In the genomic region with DNA sequence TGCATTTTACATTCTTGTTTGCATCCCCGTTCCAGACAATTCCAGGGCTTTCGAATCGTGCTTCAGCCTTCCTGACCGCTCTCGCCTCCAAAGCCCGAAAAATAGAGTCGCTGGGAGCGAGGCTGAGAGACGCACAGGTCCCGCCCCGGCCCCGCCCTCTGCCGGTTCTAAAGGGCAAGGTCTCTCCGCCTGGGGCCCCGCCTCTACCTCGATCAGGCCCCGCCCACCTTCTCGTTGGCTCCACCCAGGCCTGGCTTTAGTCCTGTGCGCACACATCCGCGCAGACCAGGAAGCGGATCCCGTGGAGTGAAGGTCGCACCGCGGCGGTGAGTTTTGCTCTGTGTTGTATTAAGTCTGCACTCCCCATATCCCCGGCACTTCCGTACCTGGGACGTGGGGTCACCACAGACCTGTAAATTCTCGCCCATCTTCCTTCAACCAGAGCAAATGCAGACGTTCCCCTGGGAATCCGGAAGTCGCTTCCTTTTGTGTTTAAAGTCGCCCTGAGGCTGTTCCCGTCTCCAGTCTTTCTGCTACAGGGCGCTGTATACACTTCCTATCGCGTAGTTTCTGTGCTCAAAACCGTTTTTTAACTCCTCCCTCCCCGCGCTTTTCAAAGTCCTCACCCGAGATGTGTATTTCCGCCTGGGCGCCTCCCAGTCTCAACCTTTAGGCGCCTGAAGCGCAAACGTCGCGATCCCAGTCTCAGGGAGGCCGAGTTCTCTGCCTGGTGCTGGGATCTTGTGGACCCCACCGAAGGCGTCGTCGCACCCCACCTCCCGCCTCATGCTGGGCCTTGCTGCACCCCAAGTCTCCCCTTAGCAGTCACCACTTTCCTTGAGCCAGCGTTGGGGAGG, we compare ENCODE assay signal across 1 cellular context.
TF ChIP-seq lines count a peak whose summit lies in the region.

A gene (plus strand): TSS at position 283 of the 857 bp plus-strand sequence. CDS start 3,861 bp downstream, outside the sequence.

TF ChIP-seq in K562, 482 proteins besides CTCF, POLR2A, EP300 and RAD21 (continued from another document and continues in another):
- TF ChIP-seq, protein P1, sequence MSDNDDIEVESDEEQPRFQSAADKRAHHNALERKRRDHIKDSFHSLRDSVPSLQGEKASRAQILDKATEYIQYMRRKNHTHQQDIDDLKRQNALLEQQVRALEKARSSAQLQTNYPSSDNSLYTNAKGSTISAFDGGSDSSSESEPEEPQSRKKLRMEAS (CRISPR knock-in tag; IDR thresholded peaks at IDR 0.05), result peak; percentile 73
- TF ChIP-seq ZNF384 (IDR thresholded peaks at IDR 0.05; ENCODE audit: low read depth, low read length) (no peak), ZSCAN29 (IDR thresholded peaks at IDR 0.05) (peak; percentile 59; the same call in 1 of the 2 replicates), TOE1 (IDR thresholded peaks at IDR 0.05; ENCODE audit: borderline replicate concordance) (peak; percentile 61; the same call in 1 of the 2 replicates), TOE1 (CRISPR knock-in tag; IDR thresholded peaks at IDR 0.05; ENCODE audit: borderline replicate concordance, low read depth) (no peak), PML (IDR thresholded peaks at IDR 0.05; ENCODE audit: low read length) (peak; percentile 69; the same call in 1 of the 2 replicates), ZBTB1 (CRISPR knock-in tag; IDR thresholded peaks at IDR 0.05; ENCODE audit: borderline replicate concordance, low read depth) (no peak), CTBP1 (IDR thresholded peaks at IDR 0.05; ENCODE audit: borderline replicate concordance) (0 out of 2 replicates have a peak, but pooled peaks have one; percentile 9), RBM14 (IDR thresholded peaks at IDR 0.05; ENCODE audit: borderline replicate concordance, insufficient read depth, low read depth, low read length) (no peak), ELF4 (CRISPR knock-in tag; IDR thresholded peaks at IDR 0.05) (peak; percentile 83), HEY1 (CRISPR knock-in tag; IDR thresholded peaks at IDR 0.05; ENCODE audit: borderline replicate concordance) (no peak), BCOR (IDR thresholded peaks at IDR 0.05) (0 out of 2 replicates have a peak, but pooled peaks have one; percentile 13), DMBX1 (CRISPR knock-in tag; IDR thresholded peaks at IDR 0.05; ENCODE audit: borderline replicate concordance) (no peak), E2F3 (CRISPR knock-in tag; IDR thresholded peaks at IDR 0.05) (no peak), SIN3B (IDR thresholded peaks at IDR 0.05; ENCODE audit: low read depth) (0 out of 2 replicates have a peak, but pooled peaks have one; percentile 12), BACH1 (tag; IDR thresholded peaks at IDR 0.05) (no peak), SNIP1 (IDR thresholded peaks at IDR 0.05; ENCODE audit: low read depth) (no peak), XRCC4 (IDR thresholded peaks at IDR 0.05; ENCODE audit: extremely low read depth, insufficient read depth, insufficient read length) (no peak), L3MBTL2 (IDR thresholded peaks at IDR 0.05) (peak; percentile 59; the same call in 1 of the 2 replicates)
- TF ChIP-seq, protein P2, sequence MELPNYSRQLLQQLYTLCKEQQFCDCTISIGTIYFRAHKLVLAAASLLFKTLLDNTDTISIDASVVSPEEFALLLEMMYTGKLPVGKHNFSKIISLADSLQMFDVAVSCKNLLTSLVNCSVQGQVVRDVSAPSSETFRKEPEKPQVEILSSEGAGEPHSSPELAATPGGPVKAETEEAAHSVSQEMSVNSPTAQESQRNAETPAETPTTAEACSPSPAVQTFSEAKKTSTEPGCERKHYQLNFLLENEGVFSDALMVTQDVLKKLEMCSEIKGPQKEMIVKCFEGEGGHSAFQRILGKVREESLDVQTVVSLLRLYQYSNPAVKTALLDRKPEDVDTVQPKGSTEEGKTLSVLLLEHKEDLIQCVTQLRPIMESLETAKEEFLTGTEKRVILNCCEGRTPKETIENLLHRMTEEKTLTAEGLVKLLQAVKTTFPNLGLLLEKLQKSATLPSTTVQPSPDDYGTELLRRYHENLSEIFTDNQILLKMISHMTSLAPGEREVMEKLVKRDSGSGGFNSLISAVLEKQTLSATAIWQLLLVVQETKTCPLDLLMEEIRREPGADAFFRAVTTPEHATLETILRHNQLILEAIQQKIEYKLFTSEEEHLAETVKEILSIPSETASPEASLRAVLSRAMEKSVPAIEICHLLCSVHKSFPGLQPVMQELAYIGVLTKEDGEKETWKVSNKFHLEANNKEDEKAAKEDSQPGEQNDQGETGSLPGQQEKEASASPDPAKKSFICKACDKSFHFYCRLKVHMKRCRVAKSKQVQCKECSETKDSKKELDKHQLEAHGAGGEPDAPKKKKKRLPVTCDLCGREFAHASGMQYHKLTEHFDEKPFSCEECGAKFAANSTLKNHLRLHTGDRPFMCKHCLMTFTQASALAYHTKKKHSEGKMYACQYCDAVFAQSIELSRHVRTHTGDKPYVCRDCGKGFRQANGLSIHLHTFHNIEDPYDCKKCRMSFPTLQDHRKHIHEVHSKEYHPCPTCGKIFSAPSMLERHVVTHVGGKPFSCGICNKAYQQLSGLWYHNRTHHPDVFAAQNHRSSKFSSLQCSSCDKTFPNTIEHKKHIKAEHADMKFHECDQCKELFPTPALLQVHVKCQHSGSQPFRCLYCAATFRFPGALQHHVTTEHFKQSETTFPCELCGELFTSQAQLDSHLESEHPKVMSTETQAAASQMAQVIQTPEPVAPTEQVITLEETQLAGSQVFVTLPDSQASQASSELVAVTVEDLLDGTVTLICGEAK (IDR thresholded peaks at IDR 0.05), result peak; percentile 53
- TF ChIP-seq, protein P2 (CRISPR knock-in tag; IDR thresholded peaks at IDR 0.05), result no peak
- TF ChIP-seq, protein P3, sequence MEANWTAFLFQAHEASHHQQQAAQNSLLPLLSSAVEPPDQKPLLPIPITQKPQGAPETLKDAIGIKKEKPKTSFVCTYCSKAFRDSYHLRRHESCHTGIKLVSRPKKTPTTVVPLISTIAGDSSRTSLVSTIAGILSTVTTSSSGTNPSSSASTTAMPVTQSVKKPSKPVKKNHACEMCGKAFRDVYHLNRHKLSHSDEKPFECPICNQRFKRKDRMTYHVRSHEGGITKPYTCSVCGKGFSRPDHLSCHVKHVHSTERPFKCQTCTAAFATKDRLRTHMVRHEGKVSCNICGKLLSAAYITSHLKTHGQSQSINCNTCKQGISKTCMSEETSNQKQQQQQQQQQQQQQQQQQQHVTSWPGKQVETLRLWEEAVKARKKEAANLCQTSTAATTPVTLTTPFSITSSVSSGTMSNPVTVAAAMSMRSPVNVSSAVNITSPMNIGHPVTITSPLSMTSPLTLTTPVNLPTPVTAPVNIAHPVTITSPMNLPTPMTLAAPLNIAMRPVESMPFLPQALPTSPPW (CRISPR knock-in tag; IDR thresholded peaks at IDR 0.05), result peak; percentile 41; the same call in 1 of the 2 replicates
- TF ChIP-seq, protein P4, sequence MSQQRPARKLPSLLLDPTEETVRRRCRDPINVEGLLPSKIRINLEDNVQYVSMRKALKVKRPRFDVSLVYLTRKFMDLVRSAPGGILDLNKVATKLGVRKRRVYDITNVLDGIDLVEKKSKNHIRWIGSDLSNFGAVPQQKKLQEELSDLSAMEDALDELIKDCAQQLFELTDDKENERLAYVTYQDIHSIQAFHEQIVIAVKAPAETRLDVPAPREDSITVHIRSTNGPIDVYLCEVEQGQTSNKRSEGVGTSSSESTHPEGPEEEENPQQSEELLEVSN (IDR thresholded peaks at IDR 0.05; ENCODE audit: borderline replicate concordance in 1 of 2, extremely low read depth in 1 of 2, insufficient read depth in 1 of 2, insufficient read length in 1 of 2, low read depth in 1 of 2, low read length in 1 of 2, poor library complexity in 1 of 2, severe bottlenecking in 1 of 2), result peak; percentile 39 to 63
- TF ChIP-seq, protein P5, sequence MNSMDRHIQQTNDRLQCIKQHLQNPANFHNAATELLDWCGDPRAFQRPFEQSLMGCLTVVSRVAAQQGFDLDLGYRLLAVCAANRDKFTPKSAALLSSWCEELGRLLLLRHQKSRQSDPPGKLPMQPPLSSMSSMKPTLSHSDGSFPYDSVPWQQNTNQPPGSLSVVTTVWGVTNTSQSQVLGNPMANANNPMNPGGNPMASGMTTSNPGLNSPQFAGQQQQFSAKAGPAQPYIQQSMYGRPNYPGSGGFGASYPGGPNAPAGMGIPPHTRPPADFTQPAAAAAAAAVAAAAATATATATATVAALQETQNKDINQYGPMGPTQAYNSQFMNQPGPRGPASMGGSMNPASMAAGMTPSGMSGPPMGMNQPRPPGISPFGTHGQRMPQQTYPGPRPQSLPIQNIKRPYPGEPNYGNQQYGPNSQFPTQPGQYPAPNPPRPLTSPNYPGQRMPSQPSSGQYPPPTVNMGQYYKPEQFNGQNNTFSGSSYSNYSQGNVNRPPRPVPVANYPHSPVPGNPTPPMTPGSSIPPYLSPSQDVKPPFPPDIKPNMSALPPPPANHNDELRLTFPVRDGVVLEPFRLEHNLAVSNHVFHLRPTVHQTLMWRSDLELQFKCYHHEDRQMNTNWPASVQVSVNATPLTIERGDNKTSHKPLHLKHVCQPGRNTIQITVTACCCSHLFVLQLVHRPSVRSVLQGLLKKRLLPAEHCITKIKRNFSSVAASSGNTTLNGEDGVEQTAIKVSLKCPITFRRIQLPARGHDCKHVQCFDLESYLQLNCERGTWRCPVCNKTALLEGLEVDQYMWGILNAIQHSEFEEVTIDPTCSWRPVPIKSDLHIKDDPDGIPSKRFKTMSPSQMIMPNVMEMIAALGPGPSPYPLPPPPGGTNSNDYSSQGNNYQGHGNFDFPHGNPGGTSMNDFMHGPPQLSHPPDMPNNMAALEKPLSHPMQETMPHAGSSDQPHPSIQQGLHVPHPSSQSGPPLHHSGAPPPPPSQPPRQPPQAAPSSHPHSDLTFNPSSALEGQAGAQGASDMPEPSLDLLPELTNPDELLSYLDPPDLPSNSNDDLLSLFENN (IDR thresholded peaks at IDR 0.05; ENCODE audit: low read depth in 2 of 2, low read length in 2 of 2), result 0 out of 4 replicates have a peak, but pooled peaks of 1 of the 2 experiments have one; percentile 12
- TF ChIP-seq, protein P6, sequence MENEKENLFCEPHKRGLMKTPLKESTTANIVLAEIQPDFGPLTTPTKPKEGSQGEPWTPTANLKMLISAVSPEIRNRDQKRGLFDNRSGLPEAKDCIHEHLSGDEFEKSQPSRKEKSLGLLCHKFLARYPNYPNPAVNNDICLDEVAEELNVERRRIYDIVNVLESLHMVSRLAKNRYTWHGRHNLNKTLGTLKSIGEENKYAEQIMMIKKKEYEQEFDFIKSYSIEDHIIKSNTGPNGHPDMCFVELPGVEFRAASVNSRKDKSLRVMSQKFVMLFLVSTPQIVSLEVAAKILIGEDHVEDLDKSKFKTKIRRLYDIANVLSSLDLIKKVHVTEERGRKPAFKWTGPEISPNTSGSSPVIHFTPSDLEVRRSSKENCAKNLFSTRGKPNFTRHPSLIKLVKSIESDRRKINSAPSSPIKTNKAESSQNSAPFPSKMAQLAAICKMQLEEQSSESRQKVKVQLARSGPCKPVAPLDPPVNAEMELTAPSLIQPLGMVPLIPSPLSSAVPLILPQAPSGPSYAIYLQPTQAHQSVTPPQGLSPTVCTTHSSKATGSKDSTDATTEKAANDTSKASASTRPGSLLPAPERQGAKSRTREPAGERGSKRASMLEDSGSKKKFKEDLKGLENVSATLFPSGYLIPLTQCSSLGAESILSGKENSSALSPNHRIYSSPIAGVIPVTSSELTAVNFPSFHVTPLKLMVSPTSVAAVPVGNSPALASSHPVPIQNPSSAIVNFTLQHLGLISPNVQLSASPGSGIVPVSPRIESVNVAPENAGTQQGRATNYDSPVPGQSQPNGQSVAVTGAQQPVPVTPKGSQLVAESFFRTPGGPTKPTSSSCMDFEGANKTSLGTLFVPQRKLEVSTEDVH (IDR thresholded peaks at IDR 0.05; ENCODE audit: low read depth, partially characterized antibody), result peak; percentile 89
- TF ChIP-seq, protein P7, sequence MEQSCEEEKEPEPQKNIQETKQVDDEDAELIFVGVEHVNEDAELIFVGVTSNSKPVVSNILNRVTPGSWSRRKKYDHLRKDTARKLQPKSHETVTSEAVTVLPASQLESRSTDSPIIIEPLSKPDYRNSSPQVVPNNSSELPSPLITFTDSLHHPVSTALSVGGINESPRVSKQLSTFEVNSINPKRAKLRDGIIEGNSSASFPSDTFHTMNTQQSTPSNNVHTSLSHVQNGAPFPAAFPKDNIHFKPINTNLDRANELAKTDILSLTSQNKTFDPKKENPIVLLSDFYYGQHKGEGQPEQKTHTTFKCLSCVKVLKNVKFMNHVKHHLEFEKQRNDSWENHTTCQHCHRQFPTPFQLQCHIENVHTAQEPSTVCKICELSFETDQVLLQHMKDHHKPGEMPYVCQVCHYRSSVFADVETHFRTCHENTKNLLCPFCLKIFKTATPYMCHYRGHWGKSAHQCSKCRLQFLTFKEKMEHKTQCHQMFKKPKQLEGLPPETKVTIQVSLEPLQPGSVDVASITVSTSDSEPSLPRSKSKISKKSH (CRISPR knock-in tag; IDR thresholded peaks at IDR 0.05), result no peak
